In genomic region chr19:42115219-42115618, GRCh38 we compare ENCODE assay signal across 15 cellular contexts. TPM values are rescaled to one million over a fixed set of nuclear protein-coding genes. Genes with fewer than 3 reads are reported as not detected.
DNase-seq lines count a peak whose midpoint lies in the region; ATAC-seq lines count a peak whose summit lies in the region.
"Had no signal": no experiment of that assay in that cellular context is flagged by ENCODE, and none has a peak within 500 bp of the region (broad histone marks: within the 10 kb centered on the region; RNA-seq: fewer than 3 reads in every experiment).

No MANE protein-coding gene starts in this region.

- no peaks in the 10 kb centered on the region for H3K27me3 ChIP-seq in naive thymus-derived CD4-positive, alpha-beta T cell (ENCODE audit: control insufficient read depth in 2 of 2, insufficient read depth in 2 of 2, low read length in 2 of 2)
- H3K27me3 ChIP-seq: suprapubic skin had no signal

- H3K4me3 ChIP-seq in naive thymus-derived CD4-positive, alpha-beta T cell (ENCODE audit: low read length) = no peak overlapping the region
- H3K4me3 ChIP-seq: left ventricle myocardium inferior, suprapubic skin had no signal

- no peaks in the 10 kb centered on the region for H3K9me3 ChIP-seq in naive thymus-derived CD4-positive, alpha-beta T cell (ENCODE audit: control insufficient read depth in 2 of 3, low read length in 3 of 3)
- H3K9me3 ChIP-seq: left ventricle myocardium inferior, suprapubic skin had no signal

- no peaks in the 10 kb centered on the region for H3K9me3 Mint-ChIP-seq in IgD-negative memory B cell
- H3K9me3 Mint-ChIP-seq in naive thymus-derived CD4-positive, alpha-beta T cell = peaks cover 0 to 1% (median 0%) of the 10 kb centered on the region in 11 donors
- no peaks in the 10 kb centered on the region for H3K9me3 Mint-ChIP-seq in activated T-helper 2 cell treated with anti-CD3 and anti-CD28 coated beads, Interferon-gamma antibody, Interleukin-2, Interleukin-4, amounts not matched to agents 10 μg/mL and 5 μg/mL and 100 μg/mL, durations not matched to agents 14 hours and 24 hours and 36 hours
- H3K9me3 Mint-ChIP-seq: CD8-positive, alpha-beta memory T cell had no signal

- peaks cover 41 to 70% (median 67%) of the 10 kb centered on the region in 3 donors for H3K4me1 Mint-ChIP-seq in IgD-negative memory B cell
- peaks cover 0 to 36% (median 7%) of the 10 kb centered on the region in 7 donors for H3K4me1 Mint-ChIP-seq in naive thymus-derived CD4-positive, alpha-beta T cell
- H3K4me1 Mint-ChIP-seq in activated T-helper 2 cell treated with anti-CD3 and anti-CD28 coated beads, Interferon-gamma antibody, Interleukin-2, Interleukin-4, amounts not matched to agents 10 μg/mL and 5 μg/mL and 100 μg/mL, durations not matched to agents 14 hours and 24 hours and 36 hours (ENCODE audit: low read depth) = peaks cover 29% of the 10 kb centered on the region

- CTCF ChIA-PET in naive thymus-derived CD4-positive, alpha-beta T cell (lab: Charles Lee) = interaction anchor here (0.5 to 1.4 kb wide), 5 partner anchors 8 to 216 kb away, joined by 3 to 6 read pairs (median 3); no protein-coding TSS in a partner anchor

- H3K27ac ChIP-seq in naive thymus-derived CD4-positive, alpha-beta T cell (ENCODE audit: low read depth, low read length) = peak overlapping the region; percentile 19
- H3K27ac ChIP-seq: left ventricle myocardium inferior, suprapubic skin had no signal

- POLR2A ChIA-PET in naive thymus-derived CD4-positive, alpha-beta T cell (lab: Charles Lee) = interaction anchor here (0.9 kb wide), 2 partner anchors 39 to 74 kb away, joined by 3 to 4 read pairs; no protein-coding TSS in a partner anchor

- H3K36me3 Mint-ChIP-seq in IgD-negative memory B cell = no peaks in the 10 kb centered on the region
- peaks cover 3 to 47% (median 16%) of the 10 kb centered on the region in 5 donors for H3K36me3 Mint-ChIP-seq in naive thymus-derived CD4-positive, alpha-beta T cell
- peaks cover 70% of the 10 kb centered on the region for H3K36me3 Mint-ChIP-seq in activated T-helper 2 cell treated with anti-CD3 and anti-CD28 coated beads, Interferon-gamma antibody, Interleukin-2, Interleukin-4, amounts not matched to agents 10 μg/mL and 5 μg/mL and 100 μg/mL, durations not matched to agents 14 hours and 24 hours and 36 hours (ENCODE audit: low read depth)

- H3K27me3 Mint-ChIP-seq in IgD-negative memory B cell = no peaks in the 10 kb centered on the region
- H3K27me3 Mint-ChIP-seq in naive thymus-derived CD4-positive, alpha-beta T cell = no peaks in the 10 kb centered on the region
- H3K27me3 Mint-ChIP-seq in activated T-helper 2 cell treated with anti-CD3 and anti-CD28 coated beads, Interferon-gamma antibody, Interleukin-2, Interleukin-4, amounts not matched to agents 10 μg/mL and 5 μg/mL and 100 μg/mL, durations not matched to agents 14 hours and 24 hours and 36 hours (ENCODE audit: low read depth) = no peaks in the 10 kb centered on the region
- H3K27me3 Mint-ChIP-seq: CD8-positive, alpha-beta memory T cell had no signal

- peak; percentile 49 for DNase-seq in EH (ENCODE audit: low read depth)
- peak; percentile 47 for DNase-seq in astrocyte of the hippocampus (ENCODE audit: low read depth, low spot score)
- DNase-seq in naive thymus-derived CD4-positive, alpha-beta T cell = no peak
- no peak for DNase-seq in activated T-helper 2 cell treated with anti-CD3 and anti-CD28 coated beads, Interferon-gamma antibody, Interleukin-2, Interleukin-4, amounts not matched to agents 10 μg/mL and 5 μg/mL and 100 μg/mL, durations not matched to agents 14 hours and 24 hours and 36 hours (ENCODE audit: low spot score)
- no peak for DNase-seq in NCI-H446 treated with DMSO at 0.1 percent for 48 hours (lab: John Stamatoyannopoulos, UW)
- DNase-seq in glomerular visceral epithelial cell (ENCODE audit: extremely low spot score) = no peak
- DNase-seq: activated CD4-positive, alpha-beta T cell treated with anti-CD3 and anti-CD28 coated beads for 48 hours; activated effector memory CD4-positive, alpha-beta T cell treated with anti-CD3 and anti-CD28 coated beads, Interleukin-2, amount 50 U/mL, for 16 hours; caudate nucleus; CD8-positive, alpha-beta memory T cell; hypothalamus; left ventricle myocardium inferior; OCI-M1 had no signal

- peak overlapping the region; percentile 88 to 97 (median 96) for H3K27ac Mint-ChIP-seq in IgD-negative memory B cell
- H3K27ac Mint-ChIP-seq in naive thymus-derived CD4-positive, alpha-beta T cell = peak overlapping the region in 4 of 9 donors; percentile 30 to 74 (median 53)
- no peak overlapping the region for H3K27ac Mint-ChIP-seq in activated T-helper 2 cell treated with anti-CD3 and anti-CD28 coated beads, Interferon-gamma antibody, Interleukin-2, Interleukin-4, amounts not matched to agents 10 μg/mL and 5 μg/mL and 100 μg/mL, durations not matched to agents 14 hours and 24 hours and 36 hours

- intact Hi-C loops in naive thymus-derived CD4-positive, alpha-beta T cell (cut with micrococcal nuclease) = no loop called here
- intact Hi-C loops in activated T-helper 2 cell treated with anti-CD3 and anti-CD28 coated beads, Interferon-gamma antibody, Interleukin-2, Interleukin-4, amounts not matched to agents 10 μg/mL and 5 μg/mL and 100 μg/mL, durations not matched to agents 14 hours and 24 hours and 36 hours (cut with micrococcal nuclease) = no loop called here

- peaks cover 0 to 61% (median 7%) of the 10 kb centered on the region in 3 experiments for H3K36me3 ChIP-seq in naive thymus-derived CD4-positive, alpha-beta T cell (ENCODE audit: control insufficient read depth in 2 of 3, insufficient read depth in 3 of 3, low read length in 3 of 3)
- H3K36me3 ChIP-seq: left ventricle myocardium inferior, suprapubic skin had no signal

- no peaks in the 10 kb centered on the region for H3K4me1 ChIP-seq in naive thymus-derived CD4-positive, alpha-beta T cell (ENCODE audit: control insufficient read depth in 2 of 2, insufficient read depth in 2 of 2, low read length in 2 of 2)

- no peak for ATAC-seq in naive thymus-derived CD4-positive, alpha-beta T cell

- peak overlapping the region in 3 of 4 donors; percentile 31 to 93 (median 91) for H3K4me3 Mint-ChIP-seq in IgD-negative memory B cell
- no peak overlapping the region for H3K4me3 Mint-ChIP-seq in naive thymus-derived CD4-positive, alpha-beta T cell
- H3K4me3 Mint-ChIP-seq in activated T-helper 2 cell treated with anti-CD3 and anti-CD28 coated beads, Interferon-gamma antibody, Interleukin-2, Interleukin-4, amounts not matched to agents 10 μg/mL and 5 μg/mL and 100 μg/mL, durations not matched to agents 14 hours and 24 hours and 36 hours (ENCODE audit: low read depth) = no peak overlapping the region
- H3K4me3 Mint-ChIP-seq: CD8-positive, alpha-beta memory T cell had no signal

RNA-seq across cellular contexts. Expression of gene POU2F2, which starts 17.0 kb away (rescaled TPM):
- 89.1 TPM for polyA plus RNA-seq in IgD-negative memory B cell
- 10 to 100 TPM; 31.5 to 91.3 (median 73.4) TPM for total RNA-seq in naive thymus-derived CD4-positive, alpha-beta T cell
- 1 to 10 TPM; 2.2 to 7.6 TPM for polyA plus RNA-seq in naive thymus-derived CD4-positive, alpha-beta T cell
- total RNA-seq in activated T-helper 2 cell treated with anti-CD3 and anti-CD28 coated beads, Interferon-gamma antibody, Interleukin-2, Interleukin-4, amounts not matched to agents 10 μg/mL and 5 μg/mL and 100 μg/mL, durations not matched to agents 14 hours and 24 hours and 36 hours = 48.6 and 49.5 TPM in 2 replicates

RNA-seq across cellular contexts. Expression of gene ZNF574, which starts 39.3 kb away (rescaled TPM):
- 24.8 TPM for polyA plus RNA-seq in IgD-negative memory B cell
- total RNA-seq in naive thymus-derived CD4-positive, alpha-beta T cell = 10 to 100 TPM; 17.6 to 26.7 (median 20.9) TPM
- 10 to 100 TPM; 11.2 to 32.8 TPM for polyA plus RNA-seq in naive thymus-derived CD4-positive, alpha-beta T cell
- total RNA-seq in activated T-helper 2 cell treated with anti-CD3 and anti-CD28 coated beads, Interferon-gamma antibody, Interleukin-2, Interleukin-4, amounts not matched to agents 10 μg/mL and 5 μg/mL and 100 μg/mL, durations not matched to agents 14 hours and 24 hours and 36 hours = 15.7 and 16.6 TPM in 2 replicates

RNA-seq across cellular contexts. Expression of gene GRIK5, which starts 45.2 kb away (rescaled TPM):
- not detected for polyA plus RNA-seq in IgD-negative memory B cell
- total RNA-seq in naive thymus-derived CD4-positive, alpha-beta T cell = 1 to 10 TPM in 2 of 5 experiments, under 1 TPM in 3; 0.57 to 3.5 (median 0.86) TPM
- polyA plus RNA-seq in naive thymus-derived CD4-positive, alpha-beta T cell = under 1 TPM in 1 of 2 donors, not detected in 1; 0.09 TPM
- total RNA-seq in activated T-helper 2 cell treated with anti-CD3 and anti-CD28 coated beads, Interferon-gamma antibody, Interleukin-2, Interleukin-4, amounts not matched to agents 10 μg/mL and 5 μg/mL and 100 μg/mL, durations not matched to agents 14 hours and 24 hours and 36 hours = 2.4 and 3.3 TPM in 2 replicates
- polyA plus RNA-seq: CD8-positive, alpha-beta memory T cell had no signal

Comparison
In these comparisons a context has a peak if more than half of its experiments do, and no peak if none do; other contexts are left out.
1. DNase-seq: peak in EH (single experiment) and astrocyte of the hippocampus (single experiment); none in naive thymus-derived CD4-positive, alpha-beta T cell (0 of 9), activated T-helper 2 cell treated with anti-CD3 and anti-CD28 coated beads, Interferon-gamma antibody, Interleukin-2, Interleukin-4, amounts not matched to agents 10 μg/mL and 5 μg/mL and 100 μg/mL, durations not matched to agents 14 hours and 24 hours and 36 hours (single experiment), NCI-H446 treated with DMSO at 0.1 percent for 48 hours (single experiment) and glomerular visceral epithelial cell (single experiment).
2. H3K4me3 Mint-ChIP-seq: peak in IgD-negative memory B cell (3 of 4); none in naive thymus-derived CD4-positive, alpha-beta T cell (0 of 10) and activated T-helper 2 cell treated with anti-CD3 and anti-CD28 coated beads, Interferon-gamma antibody, Interleukin-2, Interleukin-4, amounts not matched to agents 10 μg/mL and 5 μg/mL and 100 μg/mL, durations not matched to agents 14 hours and 24 hours and 36 hours (single experiment).